ENCODE assay signal across 15 cellular contexts in genomic region chr1:173915596-173915995, GRCh38. TPM values are rescaled to one million over a fixed set of nuclear protein-coding genes. Genes with fewer than 3 reads are reported as not detected.
DNase-seq lines count a peak whose midpoint lies in the region; ATAC-seq and TF ChIP-seq lines count a peak whose summit lies in the region.
"Had no signal": no experiment of that assay in that cellular context is flagged by ENCODE, and none has a peak within 500 bp of the region (broad histone marks: within the 10 kb centered on the region; RNA-seq: fewer than 3 reads in every experiment).

No MANE protein-coding gene starts in this region.

- H3F3A ChIP-seq in SK-N-SH (replicated peaks; ENCODE audit: insufficient read depth), result no peaks in the 10 kb centered on the region

- H3K4me3 ChIP-seq in SK-N-SH (ENCODE audit: low read depth in 2 of 2, low read length in 1 of 2) (no peak overlapping the region), choroid plexus epithelial cell (ENCODE audit: low read depth, low read length) (no peak overlapping the region), liver (ENCODE audit: low read depth in 1 of 3, low read length in 3 of 3) (peak overlapping the region; percentile 66 to 96 (median 90)), left ventricle myocardium inferior (no peak overlapping the region)
- H3K4me3 ChIP-seq: BLaER1 had no signal

- 54% methylated on average over 2 of the region's 2 CpGs for WGBS in SK-N-SH (ENCODE audit: low lambda C conversion rate)
- 40% methylated on average over 2 of the region's 2 CpGs for WGBS in liver

- H4K20me1 ChIP-seq in SK-N-SH (ENCODE audit: insufficient read depth), result no peaks in the 10 kb centered on the region
- H4K20me1 ChIP-seq: BLaER1 had no signal

- POLR2A ChIA-PET in SK-N-SH (lab: Yijun Ruan, JAX), result no interaction called here

- TF ChIP-seq RAD21 in SK-N-SH (IDR thresholded peaks at IDR 0.05; ENCODE audit: low read length), result no peak
- TF ChIP-seq RAD21 in liver (IDR thresholded peaks at IDR 0.05), result no peak

- ATAC-seq in SK-N-SH treated with all-trans-retinoic acid at 6 μM for 48 hours, result no peak
- ATAC-seq in HG03521 (IDR thresholded peaks at IDR 0.05; ENCODE audit: unreplicated experiment), result no peak

- no peak overlapping the region for H3K4me2 ChIP-seq in SK-N-SH
- H3K4me2 ChIP-seq: BLaER1 had no signal

- H3K9me3 ChIP-seq in SK-N-SH, result no peaks in the 10 kb centered on the region
- no peaks in the 10 kb centered on the region for H3K9me3 ChIP-seq in liver (ENCODE audit: control insufficient read depth in 4 of 4, low read length in 3 of 4)
- no peaks in the 10 kb centered on the region for H3K9me3 ChIP-seq in left ventricle myocardium inferior (replicated peaks)
- H3K9me3 ChIP-seq: BLaER1 had no signal

- no peak overlapping the region for H3K9ac ChIP-seq in SK-N-SH
- H3K9ac ChIP-seq in liver (ENCODE audit: low read depth in 1 of 2, low read length in 2 of 2), result peak overlapping the region; percentile 63 to 70
- H3K9ac ChIP-seq: BLaER1 had no signal

- no peak for TF ChIP-seq EP300 in SK-N-SH (IDR thresholded peaks at IDR 0.05; ENCODE audit: borderline replicate concordance in 1 of 2, low read depth in 1 of 2, low read length in 1 of 2)

- H2AFZ ChIP-seq in SK-N-SH (ENCODE audit: low read depth), result no peak overlapping the region

- no peaks in the 10 kb centered on the region for H3K36me3 ChIP-seq in SK-N-SH (replicated peaks in 1 of 2; ENCODE audit: control insufficient read depth in 1 of 2, insufficient read depth in 2 of 2, low read length in 1 of 2)
- peaks cover 4 to 29% (median 19%) of the 10 kb centered on the region in 4 donors for H3K36me3 ChIP-seq in liver (ENCODE audit: control insufficient read depth in 4 of 4, insufficient read depth in 3 of 4, low read depth in 1 of 4, low read length in 3 of 4)
- no peaks in the 10 kb centered on the region for H3K36me3 ChIP-seq in left ventricle myocardium inferior
- H3K36me3 ChIP-seq: BLaER1 had no signal

- H3K27me3 ChIP-seq in SK-N-SH (ENCODE audit: insufficient read depth) (no peaks in the 10 kb centered on the region), liver (ENCODE audit: control insufficient read depth in 4 of 4, insufficient read depth in 4 of 4, low read length in 3 of 4) (no peaks in the 10 kb centered on the region), left ventricle myocardium inferior (ENCODE audit: low read depth) (no peaks in the 10 kb centered on the region)
- H3K27me3 ChIP-seq: BLaER1 had no signal

- H3K79me2 ChIP-seq in SK-N-SH (ENCODE audit: insufficient read depth), result no peaks in the 10 kb centered on the region

- no peaks in the 10 kb centered on the region for H3K4me1 ChIP-seq in SK-N-SH (ENCODE audit: control insufficient read depth in 1 of 2, insufficient read depth in 2 of 2, low read depth in 1 of 2, low read length in 1 of 2)
- H3K4me1 ChIP-seq in liver (ENCODE audit: control insufficient read depth in 4 of 4, insufficient read depth in 4 of 4, low read length in 3 of 4), result peaks cover 4 to 53% (median 31%) of the 10 kb centered on the region in 4 donors
- H3K4me1 ChIP-seq in left ventricle myocardium inferior, result no peaks in the 10 kb centered on the region
- H3K4me1 ChIP-seq: BLaER1 had no signal

- DNase-seq in SK-N-SH, result no peak
- peak; percentile 12 for DNase-seq in choroid plexus epithelial cell (ENCODE audit: low read depth)
- DNase-seq in NCI-H1092 (lab: John Stamatoyannopoulos, UW), result no peak
- no peak for DNase-seq in left ventricle myocardium inferior
- no peak for DNase-seq in effector CD4-positive, alpha-beta T cell
- DNase-seq: AML-193; CD4-positive, CD25-positive, alpha-beta regulatory T cell; DMS53 had no signal

- no peaks in the 10 kb centered on the region for H3K9me2 ChIP-seq in SK-N-SH

- no peak overlapping the region for H3K27ac ChIP-seq in SK-N-SH (ENCODE audit: low read depth in 2 of 2, low read length in 1 of 2)
- H3K27ac ChIP-seq in liver (ENCODE audit: low read depth in 1 of 2, low read length in 2 of 2), result peak overlapping the region in 1 of 2 donors; percentile 67
- no peak overlapping the region for H3K27ac ChIP-seq in left ventricle myocardium inferior (replicated peaks)
- H3K27ac ChIP-seq: 22Rv1, BLaER1 had no signal

- TF ChIP-seq CTCF in SK-N-SH (IDR thresholded peaks at IDR 0.05) (no peak), choroid plexus epithelial cell (conservative IDR thresholded peaks at IDR 0.05; ENCODE audit: low read depth, low read length) (no peak), liver (IDR thresholded peaks at IDR 0.05; ENCODE audit: low read depth, low read length, missing input control) (no peak), left ventricle myocardium inferior (IDR thresholded peaks at IDR 0.05; ENCODE audit: borderline replicate concordance) (no peak)

- intact Hi-C loops in left ventricle myocardium inferior (cut with micrococcal nuclease), result no loop called here

- CTCF ChIA-PET in SK-N-SH (lab: Yijun Ruan, JAX), result interaction anchor here (1.4 to 2.0 kb wide), 2 partner anchors 16 to 22 kb away, joined by 4 read pairs; no protein-coding TSS in a partner anchor

TF ChIP-seq in SK-N-SH, 30 proteins besides CTCF, POLR2A, EP300 and RAD21 (continues in another document):
- no peak for TF ChIP-seq FOSL2 (IDR thresholded peaks at IDR 0.05; ENCODE audit: borderline replicate concordance, low read depth)
- no peak for TF ChIP-seq TAF1 (IDR thresholded peaks at IDR 0.05; ENCODE audit: borderline replicate concordance, low read depth, low read length)

TF ChIP-seq in SK-N-SH treated with all-trans-retinoic acid at 6 μM for 48 hours, 23 proteins besides CTCF, POLR2A, EP300 and RAD21 (continues in another document):
- TF ChIP-seq POU6F1 (CRISPR knock-in tag; IDR thresholded peaks at IDR 0.05; ENCODE audit: borderline replicate concordance, low read depth) (no peak), ARNTL (CRISPR knock-in tag; IDR thresholded peaks at IDR 0.05; ENCODE audit: borderline replicate concordance, low read depth) (no peak), TOX (CRISPR knock-in tag; IDR thresholded peaks at IDR 0.05; ENCODE audit: borderline replicate concordance) (no peak), ISL1 (CRISPR knock-in tag; IDR thresholded peaks at IDR 0.05) (no peak), PPARA (CRISPR knock-in tag; IDR thresholded peaks at IDR 0.05; ENCODE audit: borderline replicate concordance) (no peak)

TF ChIP-seq in liver, 16 proteins besides CTCF, POLR2A, EP300 and RAD21:
- no peak for TF ChIP-seq ATF3 (IDR thresholded peaks at IDR 0.05)
- peak; percentile 96 for TF ChIP-seq REST (IDR thresholded peaks at IDR 0.05)

RNA-seq across cellular contexts. Expression of gene SERPINC1, which starts 1.5 kb away (rescaled TPM):
- polyA plus RNA-seq in SK-N-SH (2012; rRNA removed) (0.05 and 0.08 TPM in 2 replicates), liver (1,000 to 10,000 TPM; 2,515 to 2,589 TPM)
- 0.03 and 0.04 TPM in 2 replicates for polyA plus RNA-seq in SK-N-SH (2012; cell fraction: cytosol; rRNA removed)
- 0.18 and 0.27 TPM in 2 replicates for polyA plus RNA-seq in SK-N-SH (2012; cell fraction: nucleus; rRNA removed)
- total RNA-seq in liver (1,000 to 10,000 TPM in 1 of 2 donors, 100 to 1,000 TPM in 1; 742 to 2,309 TPM), left ventricle myocardium inferior (not detected)
- total RNA-seq: CD4-positive, CD25-positive, alpha-beta regulatory T cell; HT-29 had no signal
- polyA plus RNA-seq: CD4-positive, CD25-positive, alpha-beta regulatory T cell; IgD-negative memory B cell had no signal

RNA-seq across cellular contexts. Expression of gene ZBTB37, which starts 47.4 kb away (rescaled TPM):
- polyA plus RNA-seq in SK-N-SH (2012; rRNA removed) (0.89 and 1.2 TPM in 2 replicates), liver (under 1 TPM; 0.67 to 0.84 TPM)
- 0.73 and 0.75 TPM in 2 replicates for polyA plus RNA-seq in SK-N-SH (2012; cell fraction: cytosol; rRNA removed)
- 1.6 and 3.4 TPM in 2 replicates for polyA plus RNA-seq in SK-N-SH (2012; cell fraction: nucleus; rRNA removed)
- total RNA-seq in liver (1 to 10 TPM; 5.7 to 6.1 TPM), left ventricle myocardium inferior (7.6 TPM)

RNA-seq across cellular contexts. Expression of gene GAS5, which starts 47.8 kb away (rescaled TPM):
- polyA plus RNA-seq in SK-N-SH (2012; rRNA removed) (961 and 1,422 TPM in 2 replicates), liver (10 to 100 TPM; 28.6 to 56.8 TPM)
- polyA plus RNA-seq in SK-N-SH (2012; cell fraction: cytosol; rRNA removed), result 1,326 and 1,438 TPM in 2 replicates
- 871 and 1,534 TPM in 2 replicates for polyA plus RNA-seq in SK-N-SH (2012; cell fraction: nucleus; rRNA removed)
- total RNA-seq in liver (10 to 100 TPM; 60.2 to 84.8 TPM), left ventricle myocardium inferior (50.5 TPM)

Comparison
In these comparisons a context has a peak if more than half of its experiments do, and no peak if none do; other contexts are left out.
1. H3K4me3 ChIP-seq: peak in liver (3 of 3); none in SK-N-SH (0 of 2), choroid plexus epithelial cell (single experiment) and left ventricle myocardium inferior (single experiment).
2. RNA of gene SERPINC1, which starts 1.5 kb away (total RNA-seq): 742 to 2,309 TPM in liver; not detected in left ventricle myocardium inferior (single experiment); every median in the first group is over 100 times any median in the second.